In genomic region chr1:42682739-42683529, GRCh38 we compare ENCODE assay signal across 8 cellular contexts. TPM values are rescaled to one million over a fixed set of nuclear protein-coding genes. Genes with fewer than 3 reads are reported as not detected.
DNase-seq lines count a peak whose midpoint lies in the region; ATAC-seq and TF ChIP-seq lines count a peak whose summit lies in the region.

No MANE protein-coding gene starts in this region.

- TF ChIP-seq CTCF in C4-2B (conservative IDR thresholded peaks at IDR 0.05) (no peak), gastroesophageal sphincter (IDR thresholded peaks at IDR 0.05) (no peak), neutrophil (IDR thresholded peaks at IDR 0.05) (no peak)

- H3K36me3 ChIP-seq in gastroesophageal sphincter (peaks cover 0 to 4% of the 10 kb centered on the region in 2 donors), neutrophil (peaks cover 4% of the 10 kb centered on the region)

- DNase-seq in SIG-M5 (lab: John Stamatoyannopoulos, UW) (peak; percentile 12), superior temporal gyrus (ENCODE audit: extremely low spot score) (peak; percentile 20)
- peak; percentile 26 for DNase-seq in activated gamma-delta T cell treated with anti-CD3 and anti-CD28 coated beads, Interleukin-2, amount 50 U/mL, for 16 hours (ENCODE audit: low read depth)

- H3K4me3 ChIP-seq in gastroesophageal sphincter (peak overlapping the region; percentile 94 to 99), neutrophil (ENCODE audit: low read depth in 1 of 2, low read length in 1 of 2) (peak overlapping the region; percentile 76 to 79)

- peaks cover 12 to 68% (median 37%) of the 10 kb centered on the region in 3 donors for H3K4me1 ChIP-seq in gastroesophageal sphincter
- peaks cover 31 to 34% of the 10 kb centered on the region in 2 experiments for H3K4me1 ChIP-seq in neutrophil (ENCODE audit: control insufficient read depth in 1 of 2, insufficient read depth in 1 of 2, low read depth in 1 of 2, low read length in 1 of 2)

- peak; percentile 22 for ATAC-seq in GM19395 (IDR thresholded peaks at IDR 0.05; ENCODE audit: unreplicated experiment)
- ATAC-seq in HG03558 (IDR thresholded peaks at IDR 0.05; ENCODE audit: extremely low read depth, unreplicated experiment): peak; percentile 21
- peak; percentile 71 for ATAC-seq in gastroesophageal sphincter

- no peaks in the 10 kb centered on the region for H3K27me3 ChIP-seq in gastroesophageal sphincter
- H3K27me3 ChIP-seq in neutrophil: no peaks in the 10 kb centered on the region

- peak overlapping the region; percentile 97 for H3K27ac ChIP-seq in C4-2B
- H3K27ac ChIP-seq in gastroesophageal sphincter: peak overlapping the region; percentile 91 to 98 (median 98)
- H3K27ac ChIP-seq in neutrophil: peak overlapping the region; percentile 92

- 0% methylated on average over 3 to 4 of the region's 103 CpGs for WGBS in gastroesophageal sphincter (ENCODE audit: low coverage in 1 of 2), 2 donors

- peak in 1 of 2 donors; percentile 18 for TF ChIP-seq POLR2A in gastroesophageal sphincter (IDR thresholded peaks at IDR 0.05)

- H3K9me3 ChIP-seq in gastroesophageal sphincter (no peaks in the 10 kb centered on the region), neutrophil (no peaks in the 10 kb centered on the region)

- no peak for TF ChIP-seq EP300 in gastroesophageal sphincter (IDR thresholded peaks at IDR 0.05)

RNA-seq across cellular contexts. Expression of gene YBX1, which starts 0.7 kb away (rescaled TPM):
- total RNA-seq in gastroesophageal sphincter: 100 to 1,000 TPM; 625 to 985 (median 777) TPM

RNA-seq across cellular contexts. Expression of gene PPIH, which starts 24.7 kb away (rescaled TPM):
- 10 to 100 TPM; 15.0 to 33.3 (median 21.0) TPM for total RNA-seq in gastroesophageal sphincter

RNA-seq across cellular contexts. Expression of gene CLDN19, which starts 57.1 kb away (rescaled TPM):
- 1 to 10 TPM in 1 of 4 donors, not detected in 3; 1.5 TPM for total RNA-seq in gastroesophageal sphincter

Comparison
In these comparisons a context has a peak if more than half of its experiments do, and no peak if none do; other contexts are left out.
1. Peak in every context shown above with its lines: DNase-seq, ATAC-seq, H3K4me3 ChIP-seq and H3K27ac ChIP-seq.
2. ATAC-seq: peak in every context shown above with its lines; median percentile 71 in gastroesophageal sphincter; 22 in GM19395; 21 in HG03558.